ENCODE assay signal across 1 cellular context in genomic region chr7:130345106-130345505, GRCh38.
TF ChIP-seq lines count a peak whose summit lies in the region.

No MANE protein-coding gene starts in this region.

TF ChIP-seq in HEK293, 187 proteins besides CTCF, POLR2A, EP300 and RAD21 (continued from another document):
- TF ChIP-seq, protein P1, sequence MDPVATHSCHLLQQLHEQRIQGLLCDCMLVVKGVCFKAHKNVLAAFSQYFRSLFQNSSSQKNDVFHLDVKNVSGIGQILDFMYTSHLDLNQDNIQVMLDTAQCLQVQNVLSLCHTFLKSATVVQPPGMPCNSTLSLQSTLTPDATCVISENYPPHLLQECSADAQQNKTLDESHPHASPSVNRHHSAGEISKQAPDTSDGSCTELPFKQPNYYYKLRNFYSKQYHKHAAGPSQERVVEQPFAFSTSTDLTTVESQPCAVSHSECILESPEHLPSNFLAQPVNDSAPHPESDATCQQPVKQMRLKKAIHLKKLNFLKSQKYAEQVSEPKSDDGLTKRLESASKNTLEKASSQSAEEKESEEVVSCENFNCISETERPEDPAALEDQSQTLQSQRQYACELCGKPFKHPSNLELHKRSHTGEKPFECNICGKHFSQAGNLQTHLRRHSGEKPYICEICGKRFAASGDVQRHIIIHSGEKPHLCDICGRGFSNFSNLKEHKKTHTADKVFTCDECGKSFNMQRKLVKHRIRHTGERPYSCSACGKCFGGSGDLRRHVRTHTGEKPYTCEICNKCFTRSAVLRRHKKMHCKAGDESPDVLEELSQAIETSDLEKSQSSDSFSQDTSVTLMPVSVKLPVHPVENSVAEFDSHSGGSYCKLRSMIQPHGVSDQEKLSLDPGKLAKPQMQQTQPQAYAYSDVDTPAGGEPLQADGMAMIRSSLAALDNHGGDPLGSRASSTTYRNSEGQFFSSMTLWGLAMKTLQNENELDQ (tag by site-specific recombination; IDR thresholded peaks at IDR 0.05; ENCODE audit: low read depth) = no peak
- TF ChIP-seq ZNF555 (tag by site-specific recombination; conservative IDR thresholded peaks at IDR 0.05) (no peak), ZSCAN18 (tag by site-specific recombination; IDR thresholded peaks at IDR 0.05) (no peak), ZNF664 (tag by site-specific recombination; IDR thresholded peaks at IDR 0.05) (no peak), PRDM1 (tag by site-specific recombination; IDR thresholded peaks at IDR 0.05) (0 out of 2 replicates have a peak, but pooled peaks have one; percentile 1), ZNF341 (tag by site-specific recombination; IDR thresholded peaks at IDR 0.05; ENCODE audit: low read depth) (peak; percentile 49), ZNF707 (tag by site-specific recombination; IDR thresholded peaks at IDR 0.05) (no peak), ZSCAN5A (tag by site-specific recombination; IDR thresholded peaks at IDR 0.05) (no peak), ZBTB17 (tag by site-specific recombination; IDR thresholded peaks at IDR 0.05) (peak; percentile 67), ZNF292 (tag by site-specific recombination; IDR thresholded peaks at IDR 0.05; ENCODE audit: borderline replicate concordance, low read depth) (no peak), PRDM2 (tag by site-specific recombination; IDR thresholded peaks at IDR 0.05; ENCODE audit: borderline replicate concordance) (no peak), ZNF624 (tag by site-specific recombination; IDR thresholded peaks at IDR 0.05) (no peak), ZIC2 (tag by site-specific recombination; IDR thresholded peaks at IDR 0.05) (0 out of 2 replicates have a peak, but pooled peaks have one; percentile 12), ZNF701 (tag by site-specific recombination; IDR thresholded peaks at IDR 0.05) (no peak)
- TF ChIP-seq, protein P2, sequence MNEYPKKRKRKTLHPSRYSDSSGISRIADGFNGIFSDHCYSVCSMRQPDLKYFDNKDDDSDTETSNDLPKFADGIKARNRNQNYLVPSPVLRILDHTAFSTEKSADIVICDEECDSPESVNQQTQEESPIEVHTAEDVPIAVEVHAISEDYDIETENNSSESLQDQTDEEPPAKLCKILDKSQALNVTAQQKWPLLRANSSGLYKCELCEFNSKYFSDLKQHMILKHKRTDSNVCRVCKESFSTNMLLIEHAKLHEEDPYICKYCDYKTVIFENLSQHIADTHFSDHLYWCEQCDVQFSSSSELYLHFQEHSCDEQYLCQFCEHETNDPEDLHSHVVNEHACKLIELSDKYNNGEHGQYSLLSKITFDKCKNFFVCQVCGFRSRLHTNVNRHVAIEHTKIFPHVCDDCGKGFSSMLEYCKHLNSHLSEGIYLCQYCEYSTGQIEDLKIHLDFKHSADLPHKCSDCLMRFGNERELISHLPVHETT (tag by site-specific recombination; IDR thresholded peaks at IDR 0.05) = no peak
